In genomic region chr18:70113511-70113910, GRCh38 we compare ENCODE assay signal across 3 cellular contexts.
"Had no signal": no experiment of that assay in that cellular context is flagged by ENCODE, and none has a peak within 500 bp of the region (broad histone marks: within the 10 kb centered on the region; RNA-seq: fewer than 3 reads in every experiment).

No MANE protein-coding gene starts in this region.

- ATAC-seq: GM12878 had no signal

- DNase-seq: GDM1, GF-D8 had no signal

- H3K4me3 ChIP-seq: GM12878 had no signal
